ENCODE assay signal across 1 cellular context in the genomic region with DNA sequence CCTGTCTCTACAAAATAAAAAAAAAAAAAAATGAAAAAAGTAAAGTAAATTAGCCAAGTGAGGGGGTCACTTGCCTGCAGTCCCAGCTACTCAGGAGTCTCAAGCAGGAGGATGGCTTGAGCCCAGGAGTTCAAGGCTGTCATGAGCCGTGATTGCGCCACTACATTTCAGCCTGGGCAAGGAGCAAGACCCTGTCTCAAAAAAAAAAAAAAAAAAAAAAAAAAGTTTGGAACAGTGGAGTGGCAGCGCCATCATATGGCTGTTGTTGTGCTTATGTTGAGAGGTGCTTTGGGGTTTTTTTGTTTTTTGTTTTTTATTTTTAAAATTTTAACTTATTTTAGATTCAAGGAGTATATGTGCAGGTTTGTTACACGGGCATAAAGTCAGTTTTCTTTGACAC.
A peak's percentile ranks its signal among the peaks of the same experiment; 100 is the strongest.
TF ChIP-seq lines count a peak whose summit lies in the region.

No MANE protein-coding gene starts in this region.

TF ChIP-seq in HEK293, 187 proteins besides CTCF, POLR2A, EP300 and RAD21 (continued from another document):
- TF ChIP-seq, protein P1, sequence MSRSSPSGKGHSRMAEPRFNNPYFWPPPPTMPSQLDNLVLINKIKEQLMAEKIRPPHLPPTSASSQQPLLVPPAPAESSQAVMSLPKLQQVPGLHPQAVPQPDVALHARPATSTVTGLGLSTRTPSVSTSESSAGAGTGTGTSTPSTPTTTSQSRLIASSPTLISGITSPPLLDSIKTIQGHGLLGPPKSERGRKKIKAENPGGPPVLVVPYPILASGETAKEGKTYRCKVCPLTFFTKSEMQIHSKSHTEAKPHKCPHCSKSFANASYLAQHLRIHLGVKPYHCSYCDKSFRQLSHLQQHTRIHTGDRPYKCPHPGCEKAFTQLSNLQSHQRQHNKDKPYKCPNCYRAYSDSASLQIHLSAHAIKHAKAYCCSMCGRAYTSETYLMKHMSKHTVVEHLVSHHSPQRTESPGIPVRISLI (tag by site-specific recombination; IDR thresholded peaks at IDR 0.05): peak; percentile 96
